ENCODE assay signal across 27 cellular contexts in the genomic region with DNA sequence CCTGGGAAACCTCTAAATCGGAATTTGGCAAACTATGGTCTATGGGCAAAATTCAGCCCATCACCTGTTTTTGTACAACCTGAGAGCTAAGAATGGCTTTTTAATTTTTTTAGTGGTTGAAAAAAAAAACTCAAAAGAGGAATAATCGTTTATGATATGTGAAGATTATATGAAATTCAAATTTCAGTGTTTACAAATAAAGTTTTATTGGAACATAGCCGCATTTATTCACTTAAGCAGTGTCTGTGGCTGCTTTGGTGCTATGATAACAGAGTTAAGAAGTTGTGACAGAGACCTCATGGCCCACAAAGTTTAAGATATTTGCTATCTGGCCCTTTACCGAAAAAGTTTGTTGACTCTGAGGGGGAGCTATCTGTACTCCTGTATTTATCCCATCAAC.
"Had no signal": no experiment of that assay in that cellular context is flagged by ENCODE, and none has a peak within 500 bp of the region (broad histone marks: within the 10 kb centered on the region; RNA-seq: fewer than 3 reads in every experiment).

No MANE protein-coding gene starts in this region.

- H3K4me3 ChIP-seq: stomach, suprapubic skin, testis, thoracic aorta, thyroid gland, tibial artery, tibial nerve, transverse colon, upper lobe of left lung, upper lobe of right lung, uterus, vagina had no signal

- H3K27me3 ChIP-seq: stomach, suprapubic skin, testis, thyroid gland, tibial artery, tibial nerve, transverse colon, upper lobe of left lung, upper lobe of right lung, uterus, vagina had no signal

- DNase-seq: stimulated activated CD4-positive, alpha-beta T cell treated with anti-CD3 and anti-CD28 coated beads, Interleukin-2, amount 100 ng/mL, for 48 hours; stimulated activated CD4-positive, alpha-beta T cell treated with anti-CD3 and anti-CD28 coated beads, Interleukin-4, amount 100 ng/mL, for 1 hour; stimulated activated CD4-positive, alpha-beta T cell treated with anti-CD3 and anti-CD28 coated beads, Interleukin-4, amount 100 ng/mL, for 24 hours; stimulated activated CD4-positive, alpha-beta T cell treated with anti-CD3 and anti-CD28 coated beads, Interleukin-4, amount 100 ng/mL, for 4 hours; stimulated activated CD8-positive, alpha-beta memory T cell treated with anti-CD3 and anti-CD28 coated beads, Interleukin-4, amount 100 ng/mL, for 48 hours; stimulated activated naive B cell treated with anti-CD40 and anti-IgM and Interleukin-4, amounts not matched to agents 10 μg/mL and 1 μg/mL and 100 μg/mL, for 72 hours; stimulated activated naive CD4-positive, alpha-beta T cell; stimulated activated naive CD4-positive, alpha-beta T cell treated with Interleukin-2 at 50 U/mL for 16 hours; stimulated activated naive CD8-positive, alpha-beta T cell treated with anti-CD3 and anti-CD28 coated beads, Interleukin-15, amount 100 ng/mL, for 72 hours; stimulated activated naive CD8-positive, alpha-beta T cell treated with anti-CD3 and anti-CD28 coated beads, Interleukin-15, Interleukin-2, amounts not matched to agents 100 U/mL and 50 U/mL, for 24 hours; stomach; substantia nigra; testis; thyroid gland; tibial artery; transverse colon; trophoblast cell; upper lobe of left lung; upper lobe of right lung; uterus had no signal

- H3K36me3 ChIP-seq: stomach, suprapubic skin, thoracic aorta, thyroid gland, tibial artery, tibial nerve, transverse colon, upper lobe of left lung, upper lobe of right lung, uterus, vagina had no signal

- H3K4me1 ChIP-seq: testis, vagina had no signal

- ATAC-seq: stimulated activated effector memory CD8-positive, alpha-beta T cell treated with anti-CD3 and anti-CD28 coated beads, Interleukin-12 subunit alpha, Interleukin-12 subunit beta, amount 100 ng/mL, for 72 hours; stimulated activated memory B cell treated with anti-CD40 and anti-IgM and Interleukin-4, amounts not matched to agents 10 μg/mL and 1 μg/mL and 100 μg/mL, for 72 hours; stimulated activated naive B cell treated with anti-CD40 and anti-IgM and Interleukin-4, amounts not matched to agents 10 μg/mL and 1 μg/mL and 100 μg/mL, for 72 hours; stimulated activated naive CD8-positive, alpha-beta T cell treated with anti-CD3 and anti-CD28 coated beads, Interleukin-15, amount 100 ng/mL, for 72 hours; stimulated activated naive CD8-positive, alpha-beta T cell treated with anti-CD3 and anti-CD28 coated beads, Interleukin-15, Interleukin-2, amounts not matched to agents 100 U/mL and 50 U/mL, for 24 hours; upper lobe of right lung had no signal

- H3K9me3 ChIP-seq: stomach, suprapubic skin, testis, thoracic aorta, thyroid gland, tibial artery, tibial nerve, transverse colon, upper lobe of left lung, upper lobe of right lung, uterus, vagina had no signal

- H3K27ac ChIP-seq: stomach, suprapubic skin, testis, thoracic aorta, thyroid gland, tibial artery, tibial nerve, transverse colon, upper lobe of left lung, upper lobe of right lung, vagina had no signal

- FAIRE-seq: urothelium cell line had no signal
